ENCODE assay signal across 8 cellular contexts in the genomic region with DNA sequence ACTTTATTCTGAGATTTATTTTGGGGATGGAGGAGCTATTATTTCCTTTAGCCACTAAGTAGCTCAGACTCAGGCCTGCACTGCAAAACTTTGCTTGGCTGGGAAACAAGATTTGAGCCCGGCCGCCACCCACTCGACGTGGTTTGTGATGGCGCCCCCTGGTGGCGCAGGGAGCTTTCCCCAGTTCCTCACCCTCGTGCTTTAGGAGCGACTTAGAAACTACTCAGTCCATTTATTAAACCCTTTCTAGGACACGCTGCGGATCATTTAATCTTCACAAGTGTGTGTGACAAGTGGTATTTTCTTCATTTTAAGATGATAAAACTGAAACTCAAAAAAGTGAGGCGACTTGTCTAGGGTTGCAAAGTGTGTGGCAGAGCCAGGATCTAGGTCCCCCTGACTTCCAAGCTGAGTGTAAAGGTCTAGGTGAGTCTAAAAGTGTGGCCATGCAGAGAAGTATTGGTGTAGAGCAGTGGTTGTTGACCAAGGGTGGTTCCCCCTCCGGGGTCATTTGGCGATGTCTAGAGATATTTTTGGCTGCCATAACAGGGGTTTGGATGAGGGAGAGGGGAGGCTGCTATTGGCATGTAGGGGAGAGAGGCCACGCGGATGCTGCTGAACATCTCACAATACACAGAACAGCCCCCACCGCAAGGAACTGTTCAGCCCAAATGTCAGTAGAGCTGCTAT. TPM values are rescaled to one million over a fixed set of nuclear protein-coding genes. Genes with fewer than 3 reads are reported as not detected.
DNase-seq lines count a peak whose midpoint lies in the region; ATAC-seq lines count a peak whose summit lies in the region.

No MANE protein-coding gene starts in this region.

- ATAC-seq in activated CD4-positive, CD25-positive, alpha-beta regulatory T cell treated with anti-CD3 and anti-CD28 coated beads, Interleukin-2, amount 50 U/mL, for 24 hours = peak; percentile 65 to 68
- ATAC-seq in left lobe of liver (peak; percentile 76), GM21423 (IDR thresholded peaks at IDR 0.05; ENCODE audit: unreplicated experiment) (no peak)

- DNase-seq in NCI-H2196 (lab: John Stamatoyannopoulos, UW; ENCODE audit: unreplicated experiment) (peak; percentile 62), NCI-H2196 treated with DMSO at 0.1 percent for 48 hours (lab: John Stamatoyannopoulos, UW; ENCODE audit: unreplicated experiment) (no peak), NCI-H1694 (lab: John Stamatoyannopoulos, UW) (peak; percentile 12), left lobe of liver (ENCODE audit: low spot score) (peak; percentile 74)
- DNase-seq in central memory CD4-positive, alpha-beta T cell = peak; percentile 69
- DNase-seq in stimulated activated CD4-positive, alpha-beta T cell treated with anti-CD3 and anti-CD28 coated beads, TNF-alpha, amount 100 ng/mL, for 24 hours (ENCODE audit: low read depth in 3 of 3) = peak; percentile 66 to 78 (median 67)

RNA-seq across cellular contexts. Expression of a gene that starts 2.2 kb away (rescaled TPM):
- not detected for total RNA-seq in left lobe of liver

RNA-seq across cellular contexts. Expression of a gene that starts 13.3 kb away (rescaled TPM):
- total RNA-seq in left lobe of liver = 0.83 TPM

RNA-seq across cellular contexts. Expression of a gene that starts 50.4 kb away (rescaled TPM):
- not detected for total RNA-seq in left lobe of liver
